Comparison of ENCODE assay signal across 15 cellular contexts in the genomic region with DNA sequence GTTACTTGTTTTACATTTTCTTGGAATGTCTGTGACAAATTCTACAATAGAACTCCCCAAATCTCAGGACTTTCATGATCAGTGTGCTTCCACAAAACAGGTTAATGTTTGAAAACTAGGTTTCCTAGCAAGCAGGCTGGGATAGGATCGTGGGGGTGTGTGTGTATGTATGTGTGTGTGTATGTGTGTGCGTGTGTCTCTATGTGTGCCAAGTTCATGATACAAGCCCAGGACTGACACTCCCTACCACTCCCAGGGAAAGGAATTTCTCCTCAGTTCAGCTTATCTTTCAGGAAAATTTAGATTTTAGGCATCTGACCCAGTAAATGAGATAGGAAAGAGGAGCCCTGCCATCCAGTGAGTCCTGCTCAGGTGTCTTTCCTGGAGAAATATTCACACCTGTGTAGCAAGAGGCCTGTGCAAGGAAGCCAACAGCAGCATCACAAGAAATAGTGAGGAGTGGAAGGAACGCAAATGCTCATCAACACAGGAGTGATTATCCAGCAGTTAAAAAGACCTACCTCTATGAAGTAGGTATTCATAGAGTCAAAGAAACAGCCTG.
"Had no signal": no experiment of that assay in that cellular context is flagged by ENCODE, and none has a peak within 500 bp of the region (broad histone marks: within the 10 kb centered on the region; RNA-seq: fewer than 3 reads in every experiment).

No MANE protein-coding gene starts in this region.

- H3K36me3 Mint-ChIP-seq: activated naive CD8-positive, alpha-beta T cell had no signal

- H3K4me3 ChIP-seq: left lung, right atrium auricular region, skin epidermis, suprapubic skin, transverse colon had no signal

- H3K27me3 ChIP-seq: left lung, right atrium auricular region, suprapubic skin, transverse colon had no signal

- H3K4me3 Mint-ChIP-seq: activated naive CD8-positive, alpha-beta T cell; effector memory CD8-positive, alpha-beta T cell; T-helper 17 cell had no signal

- H3K27ac Mint-ChIP-seq: activated naive CD8-positive, alpha-beta T cell; effector memory CD8-positive, alpha-beta T cell; progenitor cell of endocrine pancreas; T-helper 17 cell had no signal

- H3K9me3 ChIP-seq: left lung, right atrium auricular region, suprapubic skin, transverse colon had no signal

- DNase-seq: activated CD4-positive, alpha-beta T cell treated with anti-CD3 and anti-CD28 coated beads, Interleukin-2, amount 50 U/mL, for 4 hours; activated gamma-delta T cell; amniotic stem cell; effector memory CD8-positive, alpha-beta T cell; left lung; occipital lobe; T-helper 17 cell had no signal

- ATAC-seq: stimulated activated naive CD8-positive, alpha-beta T cell treated with anti-CD3 and anti-CD28 coated beads, Interleukin-15, Interleukin-2, amounts not matched to agents 100 U/mL and 50 U/mL, for 24 hours had no signal

- H3K9me3 Mint-ChIP-seq: effector memory CD8-positive, alpha-beta T cell had no signal

- H3K4me1 ChIP-seq: transverse colon had no signal

- H3K27ac ChIP-seq: left lung, skin epidermis, suprapubic skin, transverse colon, WERI-Rb-1 had no signal

- H3K36me3 ChIP-seq: left lung, right atrium auricular region, suprapubic skin, transverse colon, WERI-Rb-1 had no signal
